In the genomic region with DNA sequence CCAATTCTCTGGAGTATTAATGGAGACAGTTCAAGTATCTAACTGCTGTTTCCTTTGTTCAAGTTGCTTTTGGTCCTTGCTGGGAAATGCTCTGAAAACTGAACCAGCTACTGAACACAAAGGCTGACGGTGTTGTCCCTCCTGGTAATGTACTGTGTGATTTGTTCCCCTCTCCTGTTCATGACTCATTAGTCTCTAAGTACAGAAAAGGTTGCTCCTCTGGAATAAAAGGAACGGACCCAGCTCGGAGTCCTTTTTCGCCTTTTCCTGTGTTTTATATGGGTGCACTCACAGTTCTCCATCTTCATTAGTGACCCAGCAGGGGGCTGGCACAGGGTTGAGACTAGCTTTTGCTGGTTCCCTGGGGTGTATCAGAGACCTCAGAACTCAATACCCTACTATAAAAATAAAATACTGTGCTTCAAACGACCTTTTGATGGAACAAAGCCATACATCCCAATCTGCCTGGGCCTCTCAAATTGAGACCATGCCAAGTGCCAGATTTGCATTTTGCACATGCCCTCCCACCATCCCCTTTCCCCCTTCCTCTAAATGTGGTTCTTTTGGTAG, we compare ENCODE assay signal across 10 cellular contexts.
DNase-seq lines count a peak whose midpoint lies in the region; ATAC-seq and TF ChIP-seq lines count a peak whose summit lies in the region.
"Had no signal": no experiment of that assay in that cellular context is flagged by ENCODE, and none has a peak within 500 bp of the region (broad histone marks: within the 10 kb centered on the region; RNA-seq: fewer than 3 reads in every experiment).

No MANE protein-coding gene starts in this region.

- H3K9ac ChIP-seq in PC-3 (ENCODE audit: low read length): no peak overlapping the region

- no peak for TF ChIP-seq POLR2A in gastroesophageal sphincter (IDR thresholded peaks at IDR 0.05)
- no peak for TF ChIP-seq POLR2A in suprapubic skin (IDR thresholded peaks at IDR 0.05)

- H3K36me3 ChIP-seq in PC-3 (ENCODE audit: low read depth, low read length) (no peaks in the 10 kb centered on the region), gastroesophageal sphincter (no peaks in the 10 kb centered on the region), suprapubic skin (no peaks in the 10 kb centered on the region)
- H3K36me3 ChIP-seq in naive thymus-derived CD4-positive, alpha-beta T cell (ENCODE audit: control insufficient read depth in 2 of 3, insufficient read depth in 3 of 3, low read length in 3 of 3): no peaks in the 10 kb centered on the region
- H3K36me3 ChIP-seq: neutrophil had no signal

- TF ChIP-seq CTCF in PC-3 (conservative IDR thresholded peaks at IDR 0.05; ENCODE audit: low read depth, low read length) (no peak), gastroesophageal sphincter (IDR thresholded peaks at IDR 0.05) (no peak), suprapubic skin (IDR thresholded peaks at IDR 0.05) (no peak)

- H3K4me1 ChIP-seq in PC-3 (ENCODE audit: insufficient read depth, low read length) (peaks cover 6% of the 10 kb centered on the region; the same call in 1 of the 2 replicates), gastroesophageal sphincter (peaks cover 0 to 17% (median 0%) of the 10 kb centered on the region in 3 donors), suprapubic skin (peaks cover 13% of the 10 kb centered on the region)
- H3K4me1 ChIP-seq in naive thymus-derived CD4-positive, alpha-beta T cell (ENCODE audit: control insufficient read depth in 2 of 2, insufficient read depth in 2 of 2, low read length in 2 of 2): peaks cover 0 to 4% of the 10 kb centered on the region in 2 donors

- BruUV-seq in PC-3 (replicated peaks; lab: Mats Ljungman, UMichigan): no TSS peak

- CTCF ChIA-PET in PC-3 (lab: Charles Lee): no interaction called here
- CTCF ChIA-PET in naive thymus-derived CD4-positive, alpha-beta T cell (lab: Charles Lee): no interaction called here

- peaks cover 0 to 6% (median 3%) of the 10 kb centered on the region in 11 donors for H3K9me3 Mint-ChIP-seq in naive thymus-derived CD4-positive, alpha-beta T cell

- H3K27me3 Mint-ChIP-seq in naive thymus-derived CD4-positive, alpha-beta T cell: no peaks in the 10 kb centered on the region

- intact Hi-C loops in PC-3 (cut with micrococcal nuclease): loop anchor here (10.0 kb wide), 1 partner anchor 276 kb away; no protein-coding TSS in a partner anchor
- intact Hi-C loops in naive thymus-derived CD4-positive, alpha-beta T cell (cut with micrococcal nuclease): loop anchor here in 1 of 2 donors (10.0 kb wide), 1 partner anchor 726 kb away; no protein-coding TSS in a partner anchor

- H3K4me3 Mint-ChIP-seq in naive thymus-derived CD4-positive, alpha-beta T cell: peak overlapping the region in 3 of 10 donors; percentile 21 to 47 (median 30)

- no peaks in the 10 kb centered on the region for H3K79me2 ChIP-seq in PC-3 (ENCODE audit: low read length)

- POLR2A ChIA-PET in PC-3 (lab: Charles Lee; ENCODE audit: unreplicated experiment): no interaction called here
- POLR2A ChIA-PET in naive thymus-derived CD4-positive, alpha-beta T cell (lab: Charles Lee): interaction anchor here (1.1 kb wide), 1 partner anchor 8 kb away, joined by 3 read pairs; no protein-coding TSS in a partner anchor

- no peak for TF ChIP-seq EP300 in gastroesophageal sphincter (IDR thresholded peaks at IDR 0.05)
- TF ChIP-seq EP300 in suprapubic skin (IDR thresholded peaks at IDR 0.05): no peak

- no peaks in the 10 kb centered on the region for H3K9me2 ChIP-seq in PC-3 (replicated peaks; ENCODE audit: low read length)

- no peak overlapping the region for H2AFZ ChIP-seq in PC-3 (ENCODE audit: low read length)

- no peak overlapping the region for H3K4me2 ChIP-seq in PC-3 (ENCODE audit: low read length)

- no peaks in the 10 kb centered on the region for H3F3A ChIP-seq in PC-3 (ENCODE audit: low read length, unreplicated experiment)

- ATAC-seq in PC-3 (peak; percentile 40), gastroesophageal sphincter (no peak), HG03469 (IDR thresholded peaks at IDR 0.05; ENCODE audit: unreplicated experiment) (no peak), GM21528 (IDR thresholded peaks at IDR 0.05; ENCODE audit: low FRiP score, unreplicated experiment) (no peak)
- ATAC-seq in naive thymus-derived CD4-positive, alpha-beta T cell: no peak

- peaks cover 4 to 22% (median 15%) of the 10 kb centered on the region in 7 donors for H3K4me1 Mint-ChIP-seq in naive thymus-derived CD4-positive, alpha-beta T cell

- no peaks in the 10 kb centered on the region for H3K27me3 ChIP-seq in PC-3 (ENCODE audit: low read length)
- H3K27me3 ChIP-seq in gastroesophageal sphincter: no peaks in the 10 kb centered on the region
- H3K27me3 ChIP-seq in suprapubic skin: no peaks in the 10 kb centered on the region
- no peaks in the 10 kb centered on the region for H3K27me3 ChIP-seq in naive thymus-derived CD4-positive, alpha-beta T cell (ENCODE audit: control insufficient read depth in 2 of 2, insufficient read depth in 2 of 2, low read length in 2 of 2)
- H3K27me3 ChIP-seq: neutrophil had no signal

- H3K36me3 Mint-ChIP-seq in naive thymus-derived CD4-positive, alpha-beta T cell: peaks cover 0 to 8% (median 4%) of the 10 kb centered on the region in 5 donors

- 35 to 58% methylated on average over 4 to 5 of the region's 5 CpGs for WGBS in gastroesophageal sphincter (ENCODE audit: low coverage in 1 of 2), 2 donors
- WGBS in suprapubic skin: 52% methylated on average over 5 of the region's 5 CpGs

- peak overlapping the region in 4 of 9 donors; percentile 11 to 64 (median 44) for H3K27ac Mint-ChIP-seq in naive thymus-derived CD4-positive, alpha-beta T cell

- H3K9me3 ChIP-seq in PC-3 (ENCODE audit: low read length) (no peaks in the 10 kb centered on the region), gastroesophageal sphincter (no peaks in the 10 kb centered on the region), suprapubic skin (no peaks in the 10 kb centered on the region)
- no peaks in the 10 kb centered on the region for H3K9me3 ChIP-seq in naive thymus-derived CD4-positive, alpha-beta T cell (ENCODE audit: control insufficient read depth in 2 of 3, low read length in 3 of 3)
- H3K9me3 ChIP-seq: neutrophil had no signal

- no peaks in the 10 kb centered on the region for H4K20me1 ChIP-seq in PC-3 (ENCODE audit: low read length)

- H3K4me3 ChIP-seq in PC-3 (ENCODE audit: low read length) (no peak overlapping the region), gastroesophageal sphincter (no peak overlapping the region), suprapubic skin (no peak overlapping the region)
- H3K4me3 ChIP-seq in naive thymus-derived CD4-positive, alpha-beta T cell (ENCODE audit: low read length): no peak overlapping the region

- DNase-seq in DMS53 (lab: John Stamatoyannopoulos, UW) (peak; percentile 40), DMS53 treated with DMSO at 0.1 percent for 48 hours (lab: John Stamatoyannopoulos, UW; ENCODE audit: unreplicated experiment) (no peak), PC-3 (no peak), suprapubic skin (ENCODE audit: low spot score in 2 of 2) (no peak)
- no peak for DNase-seq in naive thymus-derived CD4-positive, alpha-beta T cell

- H3K27ac ChIP-seq in PC-3 (ENCODE audit: low read length) (no peak overlapping the region), gastroesophageal sphincter (peak overlapping the region; percentile 15 to 58 (median 36)), suprapubic skin (peak overlapping the region; percentile 51)
- H3K27ac ChIP-seq in naive thymus-derived CD4-positive, alpha-beta T cell (ENCODE audit: low read depth, low read length): no peak overlapping the region
- H3K27ac ChIP-seq: 22Rv1, neutrophil had no signal

Comparison
In these comparisons a context has a peak if more than half of its experiments do, and no peak if none do; other contexts are left out.
1. H3K27ac ChIP-seq: peak in gastroesophageal sphincter (4 of 4) and suprapubic skin (single experiment); none in PC-3 (single experiment) and naive thymus-derived CD4-positive, alpha-beta T cell (single experiment).